In genomic region chr1:53552146-53552940, GRCh38 we compare ENCODE assay signal across 13 cellular contexts.
DNase-seq lines count a peak whose midpoint lies in the region; ATAC-seq and TF ChIP-seq lines count a peak whose summit lies in the region.
"Had no signal": no experiment of that assay in that cellular context is flagged by ENCODE, and none has a peak within 500 bp of the region (broad histone marks: within the 10 kb centered on the region; RNA-seq: fewer than 3 reads in every experiment).

No MANE protein-coding gene starts in this region.

- no peak overlapping the region for H3K4me3 ChIP-seq in mammary epithelial cell (replicated peaks in 1 of 3; ENCODE audit: insufficient read depth in 1 of 3, low read depth in 2 of 3, low read length in 3 of 3)
- no peak overlapping the region for H3K4me3 ChIP-seq in upper lobe of right lung
- H3K4me3 ChIP-seq: esophagus squamous epithelium, skin epidermis had no signal

- CTCF ChIA-PET in MCF 10A (lab: Yijun Ruan, JAX) (no interaction called here), mammary epithelial cell (lab: Charles Lee; ENCODE audit: low non-redundant PET) (no interaction called here)

- H3K4me3 Mint-ChIP-seq in MCF 10A (ENCODE audit: unreplicated experiment) (no peak overlapping the region), glutamatergic neuron (ENCODE audit: unreplicated experiment) (no peak overlapping the region)

- H3K9me3 Mint-ChIP-seq in MCF 10A (ENCODE audit: unreplicated experiment) = no peaks in the 10 kb centered on the region
- H3K9me3 Mint-ChIP-seq in glutamatergic neuron (ENCODE audit: unreplicated experiment) = peaks cover 4% of the 10 kb centered on the region

- in situ Hi-C loops in mammary epithelial cell (cut with MboI; ENCODE audit: low sequenced_read_pairs in 2 of 2) = no loop called here

- H3K36me3 Mint-ChIP-seq in MCF 10A (ENCODE audit: insufficient read depth, unreplicated experiment) (no peaks in the 10 kb centered on the region), glutamatergic neuron (ENCODE audit: unreplicated experiment) (no peaks in the 10 kb centered on the region)

- no peaks in the 10 kb centered on the region for H3K9me3 ChIP-seq in mammary epithelial cell (replicated peaks; ENCODE audit: insufficient read depth, low read length)
- no peaks in the 10 kb centered on the region for H3K9me3 ChIP-seq in upper lobe of right lung
- H3K9me3 ChIP-seq: esophagus squamous epithelium had no signal

- no peaks in the 10 kb centered on the region for H3K4me1 Mint-ChIP-seq in MCF 10A (ENCODE audit: insufficient read depth, unreplicated experiment)
- H3K4me1 Mint-ChIP-seq in glutamatergic neuron (ENCODE audit: low read depth, unreplicated experiment) = peaks cover 22% of the 10 kb centered on the region

- H3K36me3 ChIP-seq in mammary epithelial cell (ENCODE audit: insufficient read depth, low read length) (no peaks in the 10 kb centered on the region), upper lobe of right lung (no peaks in the 10 kb centered on the region)
- H3K36me3 ChIP-seq: esophagus squamous epithelium had no signal

- no peak for TF ChIP-seq CTCF in MCF 10A (IDR thresholded peaks at IDR 0.05; ENCODE audit: unreplicated experiment)
- no peak for TF ChIP-seq CTCF in mammary epithelial cell (conservative IDR thresholded peaks at IDR 0.05 in 1 of 2, IDR thresholded peaks at IDR 0.05 in 1 of 2; ENCODE audit: extremely low read depth in 1 of 2, insufficient read depth in 1 of 2, low read depth in 1 of 2, low read length in 2 of 2)
- TF ChIP-seq CTCF in glutamatergic neuron (IDR thresholded peaks at IDR 0.05; ENCODE audit: partially characterized antibody, unreplicated experiment) = no peak
- no peak for TF ChIP-seq CTCF in upper lobe of right lung (IDR thresholded peaks at IDR 0.05)

- no peak overlapping the region for H3K27ac ChIP-seq in mammary epithelial cell (ENCODE audit: insufficient read depth, low read depth, low read length)
- H3K27ac ChIP-seq in upper lobe of right lung = no peak overlapping the region
- H3K27ac ChIP-seq: esophagus squamous epithelium, skin epidermis had no signal

- H3K4me2 ChIP-seq in mammary epithelial cell (ENCODE audit: insufficient read depth, low read depth, low read length) = no peak overlapping the region

- H3K27ac Mint-ChIP-seq in MCF 10A (ENCODE audit: low read depth, unreplicated experiment) (no peak overlapping the region), glutamatergic neuron (ENCODE audit: unreplicated experiment) (no peak overlapping the region)

- no peak overlapping the region for H3K9ac ChIP-seq in mammary epithelial cell (ENCODE audit: insufficient read depth, low read length)

- WGBS in mammary epithelial cell (ENCODE audit: low coverage, missing lambda C conversion rate) = 35% methylated on average over 9 of the region's 10 CpGs

- H3K27me3 Mint-ChIP-seq in MCF 10A (ENCODE audit: insufficient read depth, unreplicated experiment) (peaks cover 25% of the 10 kb centered on the region), glutamatergic neuron (ENCODE audit: unreplicated experiment) (peaks cover 1% of the 10 kb centered on the region)

- DNase-seq in MCF 10A (ENCODE audit: unreplicated experiment) = peak; percentile 23
- DNase-seq in mammary epithelial cell = no peak
- DNase-seq in NCI-H345 treated with DMSO at 0.1 percent for 48 hours (lab: John Stamatoyannopoulos, UW; ENCODE audit: unreplicated experiment) = peak; percentile 34
- peak; percentile 21 for DNase-seq in glutamatergic neuron
- DNase-seq in upper lobe of right lung = peak; percentile 57
- no peak for DNase-seq in hippocampal formation (lab: John Stamatoyannopoulos, UW)
- no peak for DNase-seq in NAMALWA (ENCODE audit: low spot score)
- DNase-seq: activated T-cell treated with anti-CD3 and anti-CD28 coated beads, Interleukin-2, amount 50 U/mL, for 48 hours; C1 segment of cervical spinal cord; esophagus squamous epithelium; NCI-H187 had no signal

- no TSS peak for BruUV-seq in MCF 10A (replicated peaks; lab: Mats Ljungman, UMichigan)
- no TSS peak for BruUV-seq in mammary epithelial cell (replicated peaks; lab: Mats Ljungman, UMichigan)

- ATAC-seq in upper lobe of right lung (no peak), GM18505 (IDR thresholded peaks at IDR 0.05; ENCODE audit: unreplicated experiment) (no peak)

- POLR2A ChIA-PET in MCF 10A (lab: Yijun Ruan, JAX) = interaction anchor here (1.0 kb wide), 2 partner anchors 11 to 14 kb away, joined by 4 to 6 read pairs; no protein-coding TSS in a partner anchor

- no peaks in the 10 kb centered on the region for H4K20me1 ChIP-seq in mammary epithelial cell (ENCODE audit: insufficient read depth, low read length)

- dilution Hi-C loops in mammary epithelial cell (cut with HindIII; ENCODE audit: low sequenced_read_pairs) = no loop called here

- no peak overlapping the region for H2AFZ ChIP-seq in mammary epithelial cell (ENCODE audit: low read depth, low read length)

- no peak for TF ChIP-seq POLR2A in GM18505 (IDR thresholded peaks at IDR 0.05; ENCODE audit: borderline replicate concordance, extremely low read depth, insufficient read depth, insufficient read length)

- H3K4me1 ChIP-seq in mammary epithelial cell (ENCODE audit: insufficient read depth, low read length) (no peaks in the 10 kb centered on the region), upper lobe of right lung (peaks cover 8% of the 10 kb centered on the region)
- H3K4me1 ChIP-seq: esophagus squamous epithelium had no signal

- intact Hi-C loops in MCF 10A (cut with micrococcal nuclease) = no loop called here
- intact Hi-C loops in mammary epithelial cell (cut with micrococcal nuclease) = no loop called here
- intact Hi-C loops in upper lobe of right lung (cut with DNase I) = no loop called here

- H3K79me2 ChIP-seq in mammary epithelial cell (ENCODE audit: insufficient read depth, low read length) = no peaks in the 10 kb centered on the region

- H3K27me3 ChIP-seq in mammary epithelial cell (ENCODE audit: insufficient read depth, low read length) = no peaks in the 10 kb centered on the region
- H3K27me3 ChIP-seq in upper lobe of right lung = no peaks in the 10 kb centered on the region

Comparison
In these comparisons a context has a peak if more than half of its experiments do, and no peak if none do; other contexts are left out.
1. DNase-seq: peak in MCF 10A (single experiment), NCI-H345 treated with DMSO at 0.1 percent for 48 hours (single experiment), glutamatergic neuron (single experiment) and upper lobe of right lung (single experiment); none in mammary epithelial cell (single experiment), hippocampal formation (0 of 2) and NAMALWA (single experiment).